Comparison of ENCODE assay signal across 10 cellular contexts in the genomic region with DNA sequence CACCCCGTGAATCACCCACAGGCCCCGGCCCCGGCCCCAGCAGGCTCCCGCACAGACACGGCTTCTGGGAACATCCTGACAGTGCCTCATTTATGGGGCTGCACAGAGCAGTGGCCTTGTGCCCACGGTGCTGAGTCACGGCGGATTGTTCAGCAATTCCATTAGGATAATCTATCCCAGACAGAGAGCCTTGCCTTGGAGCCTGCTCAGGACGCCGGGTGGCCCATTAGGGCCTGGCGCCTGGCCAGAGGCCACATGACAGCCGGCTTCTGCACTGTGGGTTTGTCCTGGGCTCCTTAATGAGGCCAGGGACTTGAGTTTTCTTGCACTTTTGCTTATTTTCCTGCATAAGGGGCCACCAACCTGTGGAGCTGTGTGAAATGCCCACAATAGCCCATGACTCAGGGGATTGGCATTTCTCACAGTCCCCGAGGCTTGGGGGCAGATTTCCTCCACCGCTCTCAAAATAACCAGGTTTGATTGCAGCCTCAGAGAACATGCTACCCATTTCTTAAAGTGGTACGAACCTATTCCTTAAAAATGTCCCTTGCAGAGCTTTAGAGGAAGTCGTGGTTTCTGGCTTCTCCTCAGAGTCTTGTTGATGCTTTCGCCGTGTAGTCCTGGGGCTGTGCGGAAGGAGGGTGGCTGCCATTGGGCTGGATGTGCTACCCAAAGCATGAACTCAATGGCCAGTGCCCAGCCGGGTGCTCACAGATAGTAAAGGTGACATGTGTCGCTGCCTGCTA. TPM values are rescaled to one million over a fixed set of nuclear protein-coding genes. Genes with fewer than 3 reads are reported as not detected.
DNase-seq lines count a peak whose midpoint lies in the region; ATAC-seq and TF ChIP-seq lines count a peak whose summit lies in the region.
"Had no signal": no experiment of that assay in that cellular context is flagged by ENCODE, and none has a peak within 500 bp of the region (broad histone marks: within the 10 kb centered on the region; RNA-seq: fewer than 3 reads in every experiment).

No MANE protein-coding gene starts in this region.

- H3K27ac ChIP-seq in OCI-LY3 (ENCODE audit: low read length): no peak overlapping the region
- peak overlapping the region; percentile 31 to 54 for H3K27ac ChIP-seq in liver (ENCODE audit: low read depth in 1 of 2, low read length in 2 of 2)
- peak overlapping the region; percentile 83 for H3K27ac ChIP-seq in temporal lobe (ENCODE audit: low read depth, low read length)

- 0 out of 2 replicates have a peak overlapping the region, but pooled peaks have one; percentile 6 for H3K4me2 ChIP-seq in OCI-LY3 (ENCODE audit: low read length)

- intact Hi-C loops in dendritic cell treated with granulocyte-macrophage colony-stimulating factor and Interleukin-4, amounts not matched to agents 40 ng/mL and 50 ng/mL, for 4 days (cut with micrococcal nuclease): no loop called here

- peaks cover 7% of the 10 kb centered on the region for H3K4me1 ChIP-seq in OCI-LY3 (ENCODE audit: low read length)
- no peaks in the 10 kb centered on the region for H3K4me1 ChIP-seq in liver (ENCODE audit: control insufficient read depth in 4 of 4, insufficient read depth in 4 of 4, low read length in 3 of 4)

- no peaks in the 10 kb centered on the region for H3K79me2 ChIP-seq in OCI-LY3 (ENCODE audit: low read length)

- no peaks in the 10 kb centered on the region for H3K36me3 ChIP-seq in OCI-LY3 (replicated peaks; ENCODE audit: low read depth, low read length)
- H3K36me3 ChIP-seq in liver (ENCODE audit: control insufficient read depth in 4 of 4, insufficient read depth in 3 of 4, low read depth in 1 of 4, low read length in 3 of 4): no peaks in the 10 kb centered on the region

- 57% methylated on average over 21 of the region's 21 CpGs for WGBS in liver

- no peak for TF ChIP-seq CTCF in OCI-LY3 (IDR thresholded peaks at IDR 0.05; ENCODE audit: low read depth, low read length)
- no peak for TF ChIP-seq CTCF in liver (IDR thresholded peaks at IDR 0.05; ENCODE audit: low read depth, low read length, missing input control)

- H3K27me3 ChIP-seq in OCI-LY3 (ENCODE audit: low read depth, low read length) (peaks cover 73% of the 10 kb centered on the region), liver (ENCODE audit: control insufficient read depth in 4 of 4, insufficient read depth in 4 of 4, low read length in 3 of 4) (no peaks in the 10 kb centered on the region)

- H3K36me3 Mint-ChIP-seq in dendritic cell treated with granulocyte-macrophage colony-stimulating factor and Interleukin-4, amounts not matched to agents 40 ng/mL and 50 ng/mL, for 4 days (ENCODE audit: low read depth): no peaks in the 10 kb centered on the region
- H3K36me3 Mint-ChIP-seq: activated naive CD4-positive, alpha-beta T cell treated with anti-CD3 and anti-CD28 coated beads, Interleukin-2, amount 50 U/mL, for 24 hours; CD4-positive, CD25-positive, alpha-beta regulatory T cell had no signal

- no peaks in the 10 kb centered on the region for H3K9me3 Mint-ChIP-seq in dendritic cell treated with granulocyte-macrophage colony-stimulating factor and Interleukin-4, amounts not matched to agents 40 ng/mL and 50 ng/mL, for 4 days
- H3K9me3 Mint-ChIP-seq: activated naive CD4-positive, alpha-beta T cell treated with anti-CD3 and anti-CD28 coated beads, Interleukin-2, amount 50 U/mL, for 24 hours had no signal

- H3K9me3 ChIP-seq in OCI-LY3 (ENCODE audit: insufficient read depth, low read length) (no peaks in the 10 kb centered on the region), liver (ENCODE audit: control insufficient read depth in 4 of 4, low read length in 3 of 4) (no peaks in the 10 kb centered on the region)

- no peak overlapping the region for H3K4me3 ChIP-seq in OCI-LY3 (ENCODE audit: low read length)
- H3K4me3 ChIP-seq in liver (ENCODE audit: low read depth in 1 of 3, low read length in 3 of 3): no peak overlapping the region

- H4K20me1 ChIP-seq in OCI-LY3 (ENCODE audit: insufficient read depth, low read length): no peaks in the 10 kb centered on the region

- no peak for ATAC-seq in HG03159 (IDR thresholded peaks at IDR 0.05; ENCODE audit: unreplicated experiment)

- DNase-seq in NCI-H187 (lab: John Stamatoyannopoulos, UW): peak; percentile 25 to 54
- DNase-seq in NCI-H187 treated with DMSO at 0.1 percent for 48 hours (lab: John Stamatoyannopoulos, UW): no peak
- DNase-seq in NCI-H510A treated with DMSO at 0.1 percent for 48 hours (lab: John Stamatoyannopoulos, UW): no peak
- DNase-seq: CD4-positive, CD25-positive, alpha-beta regulatory T cell had no signal

- H3K4me1 Mint-ChIP-seq in dendritic cell treated with granulocyte-macrophage colony-stimulating factor and Interleukin-4, amounts not matched to agents 40 ng/mL and 50 ng/mL, for 4 days (ENCODE audit: low read depth): peaks cover 21% of the 10 kb centered on the region
- H3K4me1 Mint-ChIP-seq: activated naive CD4-positive, alpha-beta T cell treated with anti-CD3 and anti-CD28 coated beads, Interleukin-2, amount 50 U/mL, for 24 hours; CD4-positive, CD25-positive, alpha-beta regulatory T cell had no signal

- H3K27ac Mint-ChIP-seq in dendritic cell treated with granulocyte-macrophage colony-stimulating factor and Interleukin-4, amounts not matched to agents 40 ng/mL and 50 ng/mL, for 4 days: no peak overlapping the region
- H3K27ac Mint-ChIP-seq: activated naive CD4-positive, alpha-beta T cell treated with anti-CD3 and anti-CD28 coated beads, Interleukin-2, amount 50 U/mL, for 24 hours had no signal

- no peak for TF ChIP-seq RAD21 in liver (IDR thresholded peaks at IDR 0.05)

- no peak overlapping the region for H3K9ac ChIP-seq in OCI-LY3 (ENCODE audit: low read length)
- H3K9ac ChIP-seq in liver (ENCODE audit: low read depth in 1 of 2, low read length in 2 of 2): no peak overlapping the region

- no peak overlapping the region for H2AFZ ChIP-seq in OCI-LY3 (ENCODE audit: low read depth, low read length)

- peak overlapping the region; percentile 24 for H3K4me3 Mint-ChIP-seq in dendritic cell treated with granulocyte-macrophage colony-stimulating factor and Interleukin-4, amounts not matched to agents 40 ng/mL and 50 ng/mL, for 4 days
- H3K4me3 Mint-ChIP-seq: activated naive CD4-positive, alpha-beta T cell treated with anti-CD3 and anti-CD28 coated beads, Interleukin-2, amount 50 U/mL, for 24 hours; CD4-positive, CD25-positive, alpha-beta regulatory T cell had no signal

- H3K27me3 Mint-ChIP-seq in dendritic cell treated with granulocyte-macrophage colony-stimulating factor and Interleukin-4, amounts not matched to agents 40 ng/mL and 50 ng/mL, for 4 days: peaks cover 15% of the 10 kb centered on the region
- H3K27me3 Mint-ChIP-seq: activated naive CD4-positive, alpha-beta T cell treated with anti-CD3 and anti-CD28 coated beads, Interleukin-2, amount 50 U/mL, for 24 hours; CD4-positive, CD25-positive, alpha-beta regulatory T cell had no signal

TF ChIP-seq in liver, 16 proteins besides CTCF, POLR2A, EP300 and RAD21:
- TF ChIP-seq FOXA2 (IDR thresholded peaks at IDR 0.05) (no peak), HNF4A (conservative IDR thresholded peaks at IDR 0.05) (no peak), EGR1 (IDR thresholded peaks at IDR 0.05; ENCODE audit: low read depth in 2 of 2) (no peak), RXRA (IDR thresholded peaks at IDR 0.05) (peak in 1 of 2 donors; percentile 25), NR2F2 (IDR thresholded peaks at IDR 0.05) (peak; percentile 76), JUND (IDR thresholded peaks at IDR 0.05) (peak; percentile 57 to 64), SP1 (IDR thresholded peaks at IDR 0.05) (no peak), TAF1 (conservative IDR thresholded peaks at IDR 0.05) (no peak)
- TF ChIP-seq, protein P1, sequence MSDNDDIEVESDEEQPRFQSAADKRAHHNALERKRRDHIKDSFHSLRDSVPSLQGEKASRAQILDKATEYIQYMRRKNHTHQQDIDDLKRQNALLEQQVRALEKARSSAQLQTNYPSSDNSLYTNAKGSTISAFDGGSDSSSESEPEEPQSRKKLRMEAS (IDR thresholded peaks at IDR 0.05): no peak
- TF ChIP-seq, protein P2, sequence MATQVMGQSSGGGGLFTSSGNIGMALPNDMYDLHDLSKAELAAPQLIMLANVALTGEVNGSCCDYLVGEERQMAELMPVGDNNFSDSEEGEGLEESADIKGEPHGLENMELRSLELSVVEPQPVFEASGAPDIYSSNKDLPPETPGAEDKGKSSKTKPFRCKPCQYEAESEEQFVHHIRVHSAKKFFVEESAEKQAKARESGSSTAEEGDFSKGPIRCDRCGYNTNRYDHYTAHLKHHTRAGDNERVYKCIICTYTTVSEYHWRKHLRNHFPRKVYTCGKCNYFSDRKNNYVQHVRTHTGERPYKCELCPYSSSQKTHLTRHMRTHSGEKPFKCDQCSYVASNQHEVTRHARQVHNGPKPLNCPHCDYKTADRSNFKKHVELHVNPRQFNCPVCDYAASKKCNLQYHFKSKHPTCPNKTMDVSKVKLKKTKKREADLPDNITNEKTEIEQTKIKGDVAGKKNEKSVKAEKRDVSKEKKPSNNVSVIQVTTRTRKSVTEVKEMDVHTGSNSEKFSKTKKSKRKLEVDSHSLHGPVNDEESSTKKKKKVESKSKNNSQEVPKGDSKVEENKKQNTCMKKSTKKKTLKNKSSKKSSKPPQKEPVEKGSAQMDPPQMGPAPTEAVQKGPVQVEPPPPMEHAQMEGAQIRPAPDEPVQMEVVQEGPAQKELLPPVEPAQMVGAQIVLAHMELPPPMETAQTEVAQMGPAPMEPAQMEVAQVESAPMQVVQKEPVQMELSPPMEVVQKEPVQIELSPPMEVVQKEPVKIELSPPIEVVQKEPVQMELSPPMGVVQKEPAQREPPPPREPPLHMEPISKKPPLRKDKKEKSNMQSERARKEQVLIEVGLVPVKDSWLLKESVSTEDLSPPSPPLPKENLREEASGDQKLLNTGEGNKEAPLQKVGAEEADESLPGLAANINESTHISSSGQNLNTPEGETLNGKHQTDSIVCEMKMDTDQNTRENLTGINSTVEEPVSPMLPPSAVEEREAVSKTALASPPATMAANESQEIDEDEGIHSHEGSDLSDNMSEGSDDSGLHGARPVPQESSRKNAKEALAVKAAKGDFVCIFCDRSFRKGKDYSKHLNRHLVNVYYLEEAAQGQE (IDR thresholded peaks at IDR 0.05): no peak
- TF ChIP-seq, protein P3, sequence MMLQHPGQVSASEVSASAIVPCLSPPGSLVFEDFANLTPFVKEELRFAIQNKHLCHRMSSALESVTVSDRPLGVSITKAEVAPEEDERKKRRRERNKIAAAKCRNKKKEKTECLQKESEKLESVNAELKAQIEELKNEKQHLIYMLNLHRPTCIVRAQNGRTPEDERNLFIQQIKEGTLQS (IDR thresholded peaks at IDR 0.05): peak; percentile 27

RNA-seq across cellular contexts. Expression of a gene that starts 19.0 kb away (rescaled TPM):
- 1 to 10 TPM; 1.0 to 6.4 TPM for total RNA-seq in liver
- polyA plus RNA-seq in liver: 1 to 10 TPM in 1 of 2 donors, under 1 TPM in 1; 0.39 to 1.4 TPM
- total RNA-seq in temporal lobe: 14.0 TPM

Comparison
In these comparisons a context has a peak if more than half of its experiments do, and no peak if none do; other contexts are left out.
1. DNase-seq: peak in NCI-H187 (2 of 2); none in NCI-H187 treated with DMSO at 0.1 percent for 48 hours (single experiment) and NCI-H510A treated with DMSO at 0.1 percent for 48 hours (single experiment).